Comparison of ENCODE assay signal across 10 cellular contexts in genomic region chr1:172429324-172430127, GRCh38. TPM values are rescaled to one million over a fixed set of nuclear protein-coding genes. Genes with fewer than 3 reads are reported as not detected.
DNase-seq lines count a peak whose midpoint lies in the region; ATAC-seq and TF ChIP-seq lines count a peak whose summit lies in the region.
"Had no signal": no experiment of that assay in that cellular context is flagged by ENCODE, and none has a peak within 500 bp of the region (broad histone marks: within the 10 kb centered on the region; RNA-seq: fewer than 3 reads in every experiment).

No MANE protein-coding gene starts in this region.

- 41 to 79% methylated on average over 1 of the region's 1 CpG for WGBS in body of pancreas, 2 donors

- peaks cover 4% of the 10 kb centered on the region; the same call in 1 of the 2 replicates for H3K4me1 ChIP-seq in Panc1 (ENCODE audit: control insufficient read depth, insufficient read depth, low read length)
- H3K4me1 ChIP-seq in body of pancreas, result peaks cover 18% of the 10 kb centered on the region

- no peaks in the 10 kb centered on the region for H3K9me3 ChIP-seq in Panc1 (ENCODE audit: control insufficient read depth, insufficient read depth, low read depth, low read length)
- no peaks in the 10 kb centered on the region for H3K9me3 ChIP-seq in body of pancreas

- intact Hi-C loops in Panc1 (cut with micrococcal nuclease; ENCODE audit: unreplicated experiment), result loop anchor here (5.0 kb wide), 1 partner anchor 427 kb away; no protein-coding TSS in a partner anchor
- intact Hi-C loops in body of pancreas (cut with DNase I), result no loop called here

- H3K36me3 ChIP-seq in Panc1 (ENCODE audit: control insufficient read depth, insufficient read depth, low read length) (no peaks in the 10 kb centered on the region), body of pancreas (replicated peaks in 1 of 2; ENCODE audit: insufficient read depth in 1 of 2, low read depth in 2 of 2) (no peaks in the 10 kb centered on the region)
- H3K36me3 ChIP-seq: BLaER1 had no signal

- TF ChIP-seq POLR2A in body of pancreas (IDR thresholded peaks at IDR 0.05), result no peak

- in situ Hi-C loops in Panc1 (cut with HindIII; ENCODE audit: low pct_unique_long_range_greater_than_20kb, low sequenced_read_pairs), result no loop called here

- no TSS peak for BruUV-seq in Panc1 (replicated peaks; lab: Mats Ljungman, UMichigan)

- CTCF ChIA-PET in Panc1 (lab: Charles Lee), result interaction anchor here (0.6 to 0.8 kb wide), 3 partner anchors 13 to 427 kb away, joined by 3 to 10 read pairs (median 3); no protein-coding TSS in a partner anchor

- POLR2A ChIA-PET in Panc1 (lab: Charles Lee), result no interaction called here

- no peak overlapping the region for H3K4me3 ChIP-seq in Panc1 (ENCODE audit: low read depth in 2 of 2, low read length in 2 of 2)
- H3K4me3 ChIP-seq in body of pancreas, result no peak overlapping the region
- H3K4me3 ChIP-seq: BLaER1 had no signal

- peak; percentile 26 for DNase-seq in NCI-H1436 (lab: John Stamatoyannopoulos, UW)
- no peak for DNase-seq in NCI-H1436 treated with DMSO at 0.1 percent for 48 hours (lab: John Stamatoyannopoulos, UW)
- peak; percentile 55 for DNase-seq in Panc1 (ENCODE audit: low read depth, low spot score)
- peak; percentile 39 to 62 (median 55) for DNase-seq in body of pancreas
- DNase-seq in inferior parietal cortex (ENCODE audit: extremely low spot score), result peak; percentile 81
- DNase-seq in stimulated activated naive CD8-positive, alpha-beta T cell treated with anti-CD3 and anti-CD28 coated beads, Interleukin-15, Interleukin-2, amounts not matched to agents 100 U/mL and 50 U/mL, for 24 hours, result peak; percentile 39
- DNase-seq in T1000 (lab: John Stamatoyannopoulos, UW), result no peak

- H3K27ac ChIP-seq in Panc1 (ENCODE audit: low read length), result peak overlapping the region; percentile 58; the same call in 1 of the 2 replicates
- no peak overlapping the region for H3K27ac ChIP-seq in body of pancreas
- H3K27ac ChIP-seq: BLaER1 had no signal

- ATAC-seq in Panc1, result peak; percentile 88
- peak; percentile 37 for ATAC-seq in body of pancreas
- peak; percentile 76 for ATAC-seq in stimulated activated naive CD8-positive, alpha-beta T cell treated with anti-CD3 and anti-CD28 coated beads, Interleukin-15, Interleukin-2, amounts not matched to agents 100 U/mL and 50 U/mL, for 24 hours

- TF ChIP-seq CTCF in LNCAP (IDR thresholded peaks at IDR 0.05) (peak; percentile 97), Panc1 (IDR thresholded peaks at IDR 0.05) (peak; percentile 84), body of pancreas (IDR thresholded peaks at IDR 0.05) (peak; percentile 44 to 85 (median 74))

- H3K27me3 ChIP-seq in Panc1 (ENCODE audit: control insufficient read depth, insufficient read depth, low read length), result no peaks in the 10 kb centered on the region
- H3K27me3 ChIP-seq in body of pancreas, result no peaks in the 10 kb centered on the region
- H3K27me3 ChIP-seq: BLaER1 had no signal

RNA-seq across cellular contexts. Expression of gene C1orf105, which starts 9.0 kb away (rescaled TPM):
- not detected for total RNA-seq in Panc1 (2021; ENCODE audit: unreplicated experiment)
- polyA plus RNA-seq in Panc1 (2012; ENCODE audit: insufficient read length), result not detected
- total RNA-seq in body of pancreas, result not detected
- polyA plus RNA-seq: adipose tissue had no signal

RNA-seq across cellular contexts. Expression of gene PIGC, which starts 14.3 kb away (rescaled TPM):
- total RNA-seq in Panc1 (2021; ENCODE audit: unreplicated experiment) (23.6 TPM), body of pancreas (10 to 100 TPM; 16.5 to 18.4 TPM)
- polyA plus RNA-seq in Panc1 (2012; ENCODE audit: insufficient read length), result 22.0 TPM

Comparison
In these comparisons a context has a peak if more than half of its experiments do, and no peak if none do; other contexts are left out.
1. DNase-seq: peak in NCI-H1436 (single experiment), Panc1 (single experiment), body of pancreas (4 of 4), inferior parietal cortex (single experiment) and stimulated activated naive CD8-positive, alpha-beta T cell treated with anti-CD3 and anti-CD28 coated beads, Interleukin-15, Interleukin-2, amounts not matched to agents 100 U/mL and 50 U/mL, for 24 hours (single experiment); none in NCI-H1436 treated with DMSO at 0.1 percent for 48 hours (single experiment) and T1000 (single experiment).
2. ATAC-seq: peak in every context shown above with its lines; median percentile 88 in Panc1; 76 in stimulated activated naive CD8-positive, alpha-beta T cell treated with anti-CD3 and anti-CD28 coated beads, Interleukin-15, Interleukin-2, amounts not matched to agents 100 U/mL and 50 U/mL, for 24 hours; 37 in body of pancreas.
3. Peak in every context shown above with its lines, with median percentiles within 50 percentile points of each other: CTCF ChIP-seq.